In the genomic region with DNA sequence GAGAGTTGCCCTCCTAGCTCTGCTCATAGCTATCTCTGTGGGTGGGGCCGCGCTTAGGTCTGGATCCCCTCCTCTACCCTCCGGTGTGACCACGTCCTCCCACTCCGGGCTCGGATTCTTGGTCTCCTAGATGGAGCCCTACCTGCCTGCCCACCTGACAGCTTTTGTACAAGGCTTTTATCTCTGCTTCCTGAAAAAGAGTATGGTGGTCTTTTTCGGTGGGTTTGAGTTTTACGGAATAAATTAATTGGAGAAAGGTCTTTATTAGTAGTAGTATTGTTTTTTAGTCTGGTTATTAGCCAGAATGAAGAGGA, we compare ENCODE assay signal across 8 cellular contexts. TPM values are rescaled to one million over a fixed set of nuclear protein-coding genes. Genes with fewer than 3 reads are reported as not detected.
DNase-seq lines count a peak whose midpoint lies in the region; ATAC-seq and TF ChIP-seq lines count a peak whose summit lies in the region.

No MANE protein-coding gene starts in this region.

- H3K27me3 Mint-ChIP-seq in GM23338 (ENCODE audit: insufficient read depth, low read depth, poor library complexity) (peaks cover 8% of the 10 kb centered on the region), osteocyte (ENCODE audit: unreplicated experiment) (peaks cover 1% of the 10 kb centered on the region)

- H3K27ac Mint-ChIP-seq in GM23338 (peak overlapping the region; percentile 51), osteocyte (ENCODE audit: unreplicated experiment) (peak overlapping the region; percentile 61)

- ATAC-seq in GM23338 (no peak), HG03342 (IDR thresholded peaks at IDR 0.05; ENCODE audit: unreplicated experiment) (no peak)
- no peak for ATAC-seq in activated CD4-positive, CD25-positive, alpha-beta regulatory T cell treated with anti-CD3 and anti-CD28 coated beads, Interleukin-2, amount 50 U/mL, for 24 hours

- H3K36me3 ChIP-seq in GM23338 (ENCODE audit: insufficient read depth), result no peaks in the 10 kb centered on the region
- peaks cover 6% of the 10 kb centered on the region for H3K36me3 ChIP-seq in SJSA1
- H3K36me3 ChIP-seq in esophagus (ENCODE audit: control insufficient read depth in 2 of 2, insufficient read depth in 2 of 2, low read length in 1 of 2), result no peaks in the 10 kb centered on the region

- H2AFZ ChIP-seq in GM23338, result peak overlapping the region; percentile 98

- H3K4me2 ChIP-seq in GM23338, result peak overlapping the region; percentile 92

- peak overlapping the region; percentile 91; the same call in 1 of the 2 replicates for H3K27ac ChIP-seq in GM23338 (ENCODE audit: low read depth)
- peak overlapping the region; percentile 49; the same call in 1 of the 2 replicates for H3K27ac ChIP-seq in SJSA1
- peak overlapping the region; percentile 94 to 96 for H3K27ac ChIP-seq in esophagus (ENCODE audit: low read depth in 2 of 2, low read length in 1 of 2)

- H3K27me3 ChIP-seq in GM23338 (ENCODE audit: insufficient read depth) (no peaks in the 10 kb centered on the region), SJSA1 (replicated peaks) (no peaks in the 10 kb centered on the region), esophagus (ENCODE audit: control insufficient read depth in 1 of 2, insufficient read depth in 2 of 2, low read length in 2 of 2) (no peaks in the 10 kb centered on the region)

- peaks cover 4% of the 10 kb centered on the region for H3F3A ChIP-seq in GM23338 (replicated peaks; ENCODE audit: low read depth)

- H3K9me2 ChIP-seq in GM23338 (ENCODE audit: insufficient read depth), result peaks cover 2% of the 10 kb centered on the region; the same call in 1 of the 2 replicates

- H3K4me3 Mint-ChIP-seq in GM23338 (peak overlapping the region; percentile 88), osteocyte (ENCODE audit: unreplicated experiment) (peak overlapping the region; percentile 81)

- H3K4me1 Mint-ChIP-seq in GM23338 (peaks cover 37% of the 10 kb centered on the region), osteocyte (ENCODE audit: unreplicated experiment) (peaks cover 30% of the 10 kb centered on the region)

- H3K4me3 ChIP-seq in GM23338 (peak overlapping the region; percentile 79), SJSA1 (peak overlapping the region; percentile 83), esophagus (ENCODE audit: low read depth in 1 of 2, low read length in 2 of 2) (peak overlapping the region; percentile 60 to 97)

- H3K9me3 Mint-ChIP-seq in GM23338 (no peaks in the 10 kb centered on the region), osteocyte (ENCODE audit: unreplicated experiment) (no peaks in the 10 kb centered on the region)

- H3K36me3 Mint-ChIP-seq in GM23338 (ENCODE audit: low read depth) (no peaks in the 10 kb centered on the region; the same call in 2 of the 3 replicates), osteocyte (ENCODE audit: unreplicated experiment) (no peaks in the 10 kb centered on the region)

- DNase-seq in COLO668 (lab: John Stamatoyannopoulos, UW; ENCODE audit: unreplicated experiment), result peak; percentile 58
- no peak for DNase-seq in GM23338 (ENCODE audit: low spot score)
- DNase-seq in SJSA1 (ENCODE audit: low read depth in 1 of 2, low spot score in 2 of 2), result no peak
- no peak for DNase-seq in osteocyte (ENCODE audit: extremely low spot score, unreplicated experiment)
- no peak for DNase-seq in amniotic stem cell (lab: John Stamatoyannopoulos, UW)

- 0 to 1% methylated on average over 8 of the region's 8 CpGs for WGBS in esophagus, 2 donors

- no peaks in the 10 kb centered on the region; the same call in 1 of the 2 replicates for H4K20me1 ChIP-seq in GM23338 (replicated peaks; ENCODE audit: insufficient read depth)

- H3K4me1 ChIP-seq in GM23338 (ENCODE audit: insufficient read depth), result peaks cover 25% of the 10 kb centered on the region
- H3K4me1 ChIP-seq in SJSA1 (replicated peaks), result peaks cover 22% of the 10 kb centered on the region
- peaks cover 0 to 4% of the 10 kb centered on the region in 2 donors for H3K4me1 ChIP-seq in esophagus (ENCODE audit: control insufficient read depth in 2 of 2, insufficient read depth in 2 of 2, low read length in 1 of 2)

- peaks cover 50% of the 10 kb centered on the region for H3K79me2 ChIP-seq in GM23338 (replicated peaks; ENCODE audit: insufficient read depth)

- TF ChIP-seq CTCF in GM23338 (conservative IDR thresholded peaks at IDR 0.05; ENCODE audit: low read depth in 2 of 2) (no peak), osteocyte (IDR thresholded peaks at IDR 0.05) (no peak)

- H3K9me3 ChIP-seq in SJSA1 (replicated peaks) (no peaks in the 10 kb centered on the region), esophagus (ENCODE audit: control insufficient read depth in 2 of 2, insufficient read depth in 1 of 2, low read depth in 1 of 2, low read length in 1 of 2) (no peaks in the 10 kb centered on the region)

TF ChIP-seq in GM23338, 12 proteins besides CTCF, POLR2A, EP300 and RAD21 (continues in another document):
- TF ChIP-seq ZNF114 (CRISPR knock-in tag; IDR thresholded peaks at IDR 0.05), result no peak
- TF ChIP-seq NANOG (IDR thresholded peaks at IDR 0.05; ENCODE audit: borderline replicate concordance), result no peak
- no peak for TF ChIP-seq JUNB (IDR thresholded peaks at IDR 0.05; ENCODE audit: unreplicated experiment)
- no peak for TF ChIP-seq EZH2phosphoT487 (IDR thresholded peaks at IDR 0.05; ENCODE audit: unreplicated experiment)
- no peak for TF ChIP-seq ZNF331 (CRISPR knock-in tag; IDR thresholded peaks at IDR 0.05; ENCODE audit: low read depth)
- TF ChIP-seq, protein P1, sequence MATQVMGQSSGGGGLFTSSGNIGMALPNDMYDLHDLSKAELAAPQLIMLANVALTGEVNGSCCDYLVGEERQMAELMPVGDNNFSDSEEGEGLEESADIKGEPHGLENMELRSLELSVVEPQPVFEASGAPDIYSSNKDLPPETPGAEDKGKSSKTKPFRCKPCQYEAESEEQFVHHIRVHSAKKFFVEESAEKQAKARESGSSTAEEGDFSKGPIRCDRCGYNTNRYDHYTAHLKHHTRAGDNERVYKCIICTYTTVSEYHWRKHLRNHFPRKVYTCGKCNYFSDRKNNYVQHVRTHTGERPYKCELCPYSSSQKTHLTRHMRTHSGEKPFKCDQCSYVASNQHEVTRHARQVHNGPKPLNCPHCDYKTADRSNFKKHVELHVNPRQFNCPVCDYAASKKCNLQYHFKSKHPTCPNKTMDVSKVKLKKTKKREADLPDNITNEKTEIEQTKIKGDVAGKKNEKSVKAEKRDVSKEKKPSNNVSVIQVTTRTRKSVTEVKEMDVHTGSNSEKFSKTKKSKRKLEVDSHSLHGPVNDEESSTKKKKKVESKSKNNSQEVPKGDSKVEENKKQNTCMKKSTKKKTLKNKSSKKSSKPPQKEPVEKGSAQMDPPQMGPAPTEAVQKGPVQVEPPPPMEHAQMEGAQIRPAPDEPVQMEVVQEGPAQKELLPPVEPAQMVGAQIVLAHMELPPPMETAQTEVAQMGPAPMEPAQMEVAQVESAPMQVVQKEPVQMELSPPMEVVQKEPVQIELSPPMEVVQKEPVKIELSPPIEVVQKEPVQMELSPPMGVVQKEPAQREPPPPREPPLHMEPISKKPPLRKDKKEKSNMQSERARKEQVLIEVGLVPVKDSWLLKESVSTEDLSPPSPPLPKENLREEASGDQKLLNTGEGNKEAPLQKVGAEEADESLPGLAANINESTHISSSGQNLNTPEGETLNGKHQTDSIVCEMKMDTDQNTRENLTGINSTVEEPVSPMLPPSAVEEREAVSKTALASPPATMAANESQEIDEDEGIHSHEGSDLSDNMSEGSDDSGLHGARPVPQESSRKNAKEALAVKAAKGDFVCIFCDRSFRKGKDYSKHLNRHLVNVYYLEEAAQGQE (IDR thresholded peaks at IDR 0.05; ENCODE audit: unreplicated experiment), result no peak
- TF ChIP-seq EZH2 (IDR thresholded peaks at IDR 0.05; ENCODE audit: low read depth, unreplicated experiment), result no peak
- no peak for TF ChIP-seq CREB1 (CRISPR knock-in tag; IDR thresholded peaks at IDR 0.05; ENCODE audit: low read depth)
- no peak for TF ChIP-seq POLR2AphosphoS5 (IDR thresholded peaks at IDR 0.05; ENCODE audit: low read depth)
- TF ChIP-seq, protein P2, sequence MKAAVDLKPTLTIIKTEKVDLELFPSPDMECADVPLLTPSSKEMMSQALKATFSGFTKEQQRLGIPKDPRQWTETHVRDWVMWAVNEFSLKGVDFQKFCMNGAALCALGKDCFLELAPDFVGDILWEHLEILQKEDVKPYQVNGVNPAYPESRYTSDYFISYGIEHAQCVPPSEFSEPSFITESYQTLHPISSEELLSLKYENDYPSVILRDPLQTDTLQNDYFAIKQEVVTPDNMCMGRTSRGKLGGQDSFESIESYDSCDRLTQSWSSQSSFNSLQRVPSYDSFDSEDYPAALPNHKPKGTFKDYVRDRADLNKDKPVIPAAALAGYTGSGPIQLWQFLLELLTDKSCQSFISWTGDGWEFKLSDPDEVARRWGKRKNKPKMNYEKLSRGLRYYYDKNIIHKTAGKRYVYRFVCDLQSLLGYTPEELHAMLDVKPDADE (IDR thresholded peaks at IDR 0.05), result no peak
- TF ChIP-seq STAT1 (IDR thresholded peaks at IDR 0.05; ENCODE audit: unreplicated experiment), result no peak

RNA-seq across cellular contexts. Expression of a gene that starts 0.8 kb away (rescaled TPM):
- 31.1 and 31.7 TPM in 2 replicates for total RNA-seq in GM23338 (2014; rRNA removed; shearing (Covaris generic))
- 34.6 and 34.8 TPM in 2 replicates for polyA plus RNA-seq in GM23338 (2016; fragmentation: Nextera tagmentation; extraction: Ambion mirVana)
- 19.5 and 23.4 TPM in 2 replicates for total RNA-seq in SJSA1 (2014; rRNA removed; shearing (Covaris generic))
- polyA plus RNA-seq in esophagus, result 10 to 100 TPM; 19.2 to 24.8 TPM
- total RNA-seq in osteocyte, result 27.2 and 28.0 TPM in 2 replicates
